In genomic region chr9:136247947-136248637, GRCh38 we compare ENCODE assay signal across 18 cellular contexts. TPM values are rescaled to one million over a fixed set of nuclear protein-coding genes. Genes with fewer than 3 reads are reported as not detected.
"Had no signal": no experiment of that assay in that cellular context is flagged by ENCODE, and none has a peak within 500 bp of the region (broad histone marks: within the 10 kb centered on the region; RNA-seq: fewer than 3 reads in every experiment).

No MANE protein-coding gene starts in this region.

- H3K9me3 Mint-ChIP-seq: activated CD4-positive, alpha-beta memory T cell treated with anti-CD3 and anti-CD28 coated beads for 36 hours; activated naive CD8-positive, alpha-beta T cell treated with anti-CD3 and anti-CD28 coated beads, Interleukin-2, amount 10 ng/mL, durations not matched to agents 7 days and 5 days; activated T-cell treated with anti-CD3 and anti-CD28 coated beads, Interleukin-2, amount 50 U/mL, for 72 hours; T-helper 2 cell treated with Interferon-gamma antibody and Interleukin-4, amounts not matched to agents 5 μg/mL and 100 μg/mL, for 36 hours; type B pancreatic cell had no signal

- DNase-seq: activated CD4-positive, alpha-beta memory T cell treated with anti-CD3 and anti-CD28 coated beads for 36 hours; activated CD4-positive, alpha-beta T cell treated with anti-CD3 and anti-CD28 coated beads for 1 hour; activated naive CD8-positive, alpha-beta T cell treated with anti-CD3 and anti-CD28 coated beads, Interleukin-2, amount 10 ng/mL, durations not matched to agents 7 days and 5 days; activated T-cell treated with anti-CD3 and anti-CD28 coated beads, Interleukin-2, amount 50 U/mL, for 72 hours; effector memory CD4-positive, alpha-beta T cell; kidney glomerular epithelial cell; naive thymus-derived CD4-positive, alpha-beta T cell; nucleus accumbens; stimulated activated CD4-positive, alpha-beta T cell treated with anti-CD3 and anti-CD28 coated beads, Interleukin-12 subunit alpha, Interleukin-12 subunit beta, amount 100 ng/mL, for 4 hours; stimulated activated naive CD4-positive, alpha-beta T cell had no signal

- H3K4me3 ChIP-seq: coronary artery, gastroesophageal sphincter, lung, prostate gland had no signal

- ATAC-seq: activated T-cell treated with anti-CD3 and anti-CD28 coated beads, Interleukin-2, amount 50 U/mL, for 72 hours; gastroesophageal sphincter; naive thymus-derived CD4-positive, alpha-beta T cell had no signal

- H3K9me3 ChIP-seq: gastroesophageal sphincter, prostate gland had no signal

- H3K27ac ChIP-seq: coronary artery, epithelial cell of prostate, gastroesophageal sphincter, prostate gland had no signal

- H3K27me3 Mint-ChIP-seq: activated CD4-positive, alpha-beta memory T cell treated with anti-CD3 and anti-CD28 coated beads for 36 hours had no signal

- H3K36me3 ChIP-seq: gastroesophageal sphincter, prostate gland had no signal

- H3K4me3 Mint-ChIP-seq: activated CD4-positive, alpha-beta memory T cell treated with anti-CD3 and anti-CD28 coated beads for 36 hours; activated naive CD8-positive, alpha-beta T cell treated with anti-CD3 and anti-CD28 coated beads, Interleukin-2, amount 10 ng/mL, durations not matched to agents 7 days and 5 days; activated T-cell treated with anti-CD3 and anti-CD28 coated beads, Interleukin-2, amount 50 U/mL, for 72 hours; T-helper 2 cell treated with Interferon-gamma antibody and Interleukin-4, amounts not matched to agents 5 μg/mL and 100 μg/mL, for 36 hours; type B pancreatic cell had no signal

- H3K27ac Mint-ChIP-seq: activated CD4-positive, alpha-beta memory T cell treated with anti-CD3 and anti-CD28 coated beads for 36 hours; activated naive CD8-positive, alpha-beta T cell treated with anti-CD3 and anti-CD28 coated beads, Interleukin-2, amount 10 ng/mL, durations not matched to agents 7 days and 5 days; activated T-cell treated with anti-CD3 and anti-CD28 coated beads, Interleukin-2, amount 50 U/mL, for 72 hours; T-helper 2 cell treated with Interferon-gamma antibody and Interleukin-4, amounts not matched to agents 5 μg/mL and 100 μg/mL, for 36 hours had no signal

- H3K36me3 Mint-ChIP-seq: activated CD4-positive, alpha-beta memory T cell treated with anti-CD3 and anti-CD28 coated beads for 36 hours; activated naive CD8-positive, alpha-beta T cell treated with anti-CD3 and anti-CD28 coated beads, Interleukin-2, amount 10 ng/mL, durations not matched to agents 7 days and 5 days; type B pancreatic cell had no signal

RNA-seq across cellular contexts. Expression of gene LHX3, which starts 43.2 kb away (rescaled TPM):
- total RNA-seq: activated CD4-positive, alpha-beta memory T cell treated with anti-CD3 and anti-CD28 coated beads for 36 hours; activated naive CD8-positive, alpha-beta T cell treated with anti-CD3 and anti-CD28 coated beads, Interleukin-2, amount 10 ng/mL, durations not matched to agents 7 days and 5 days; gastroesophageal sphincter; lung; mononuclear cell had no signal
- polyA plus RNA-seq: lung; naive thymus-derived CD4-positive, alpha-beta T cell had no signal

RNA-seq across cellular contexts. Expression of gene CCDC187, which starts 55.8 kb away (rescaled TPM):
- total RNA-seq: activated CD4-positive, alpha-beta memory T cell treated with anti-CD3 and anti-CD28 coated beads for 36 hours; activated naive CD8-positive, alpha-beta T cell treated with anti-CD3 and anti-CD28 coated beads, Interleukin-2, amount 10 ng/mL, durations not matched to agents 7 days and 5 days; activated T-cell treated with anti-CD3 and anti-CD28 coated beads, Interleukin-2, amount 50 U/mL, for 72 hours; gastroesophageal sphincter had no signal
- polyA plus RNA-seq: naive thymus-derived CD4-positive, alpha-beta T cell had no signal
